Comparison of ENCODE assay signal across 23 cellular contexts in the genomic region with DNA sequence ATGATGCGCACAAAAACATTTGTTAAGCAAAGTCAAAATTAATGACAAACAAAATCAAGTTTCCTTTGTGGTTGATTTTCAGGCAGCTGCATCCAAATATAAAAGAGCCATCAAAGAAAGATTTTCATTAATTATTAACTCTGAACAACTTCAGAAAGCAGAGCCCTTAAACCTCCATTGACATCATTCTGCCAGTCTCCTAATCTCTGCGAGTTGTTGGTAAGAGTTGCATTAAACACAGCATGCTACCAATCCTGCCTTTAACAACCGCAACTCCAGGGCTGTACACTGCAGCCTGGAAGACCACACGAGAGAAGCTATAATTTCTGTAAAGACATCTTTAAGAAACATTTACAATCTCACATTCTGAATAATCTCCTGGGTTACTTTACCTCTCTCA.
"Had no signal": no experiment of that assay in that cellular context is flagged by ENCODE, and none has a peak within 500 bp of the region (broad histone marks: within the 10 kb centered on the region; RNA-seq: fewer than 3 reads in every experiment).

No MANE protein-coding gene starts in this region.

- H3K36me3 ChIP-seq: colonic mucosa, esophagus squamous epithelium, gastroesophageal sphincter, left ventricle myocardium inferior, lower lobe of right lung, neutrophil, sigmoid colon, tibial nerve, upper lobe of right lung had no signal

- ATAC-seq: gastroesophageal sphincter; left cardiac atrium; lower lobe of right lung; natural killer cell treated with Interleukin-12 subunit alpha and Interleukin-12 subunit beta and Interleukin-15 and Interleukin-18, amount 100 ng/mL, for 72 hours; psoas muscle; stimulated activated naive B cell treated with anti-CD40 and anti-IgM and Interleukin-4, amounts not matched to agents 10 μg/mL and 1 μg/mL and 100 μg/mL, for 72 hours; stimulated activated naive CD8-positive, alpha-beta T cell treated with anti-CD3 and anti-CD28 coated beads, Interleukin-15, amount 100 ng/mL, for 72 hours; upper lobe of right lung had no signal

- H3K27me3 ChIP-seq: colonic mucosa, esophagus squamous epithelium, gastroesophageal sphincter, sigmoid colon, testis, tibial nerve, upper lobe of right lung had no signal

- H3K4me3 ChIP-seq: colonic mucosa, esophagus squamous epithelium, gastroesophageal sphincter, left ventricle myocardium inferior, lower lobe of right lung, psoas muscle, sigmoid colon, skin epidermis, testis, tibial nerve, upper lobe of right lung had no signal

- H3K27ac ChIP-seq: colonic mucosa, esophagus squamous epithelium, gastroesophageal sphincter, left ventricle myocardium inferior, lower lobe of right lung, neutrophil, psoas muscle, sigmoid colon, skin epidermis, testis, tibial nerve, upper lobe of right lung had no signal

- H3K9me3 ChIP-seq: colonic mucosa, esophagus squamous epithelium, gastroesophageal sphincter, left ventricle myocardium inferior, lower lobe of right lung, neutrophil, psoas muscle, sigmoid colon, testis, tibial nerve, upper lobe of right lung had no signal

- H3K4me1 ChIP-seq: colonic mucosa, esophagus squamous epithelium, gastroesophageal sphincter, left ventricle myocardium inferior, lower lobe of right lung, psoas muscle, sigmoid colon, testis, tibial nerve, upper lobe of right lung had no signal

- DNase-seq: colonic mucosa; dermis blood vessel endothelial cell; esophagus squamous epithelium; foreskin fibroblast; glutamatergic neuron; islet precursor cell; left cardiac atrium; left ventricle myocardium inferior; lower lobe of right lung; midbrain; psoas muscle; sigmoid colon; stimulated activated CD4-positive, alpha-beta T cell treated with anti-CD3 and anti-CD28 coated beads, Interleukin-2, amount 100 ng/mL, for 24 hours; stimulated activated CD4-positive, alpha-beta T cell treated with anti-CD3 and anti-CD28 coated beads, Interleukin-4, amount 100 ng/mL, for 4 hours; stimulated activated naive B cell treated with anti-CD40 and anti-IgM and Interleukin-4, amounts not matched to agents 10 μg/mL and 1 μg/mL and 100 μg/mL, for 72 hours; stimulated activated naive CD8-positive, alpha-beta T cell treated with anti-CD3 and anti-CD28 coated beads, Interleukin-15, amount 100 ng/mL, for 72 hours; testis; upper lobe of right lung had no signal
